ENCODE assay signal across 8 cellular contexts in genomic region chr18:50009772-50010171, GRCh38.
DNase-seq lines count a peak whose midpoint lies in the region; ATAC-seq and TF ChIP-seq lines count a peak whose summit lies in the region.

No MANE protein-coding gene starts in this region.

- ATAC-seq in HG02973 (IDR thresholded peaks at IDR 0.05; ENCODE audit: unreplicated experiment) (peak; percentile 78), WTC11 (peak; percentile 98)

- no peak overlapping the region for H3K27ac Mint-ChIP-seq in WTC11
- no peak overlapping the region for H3K27ac Mint-ChIP-seq in type B pancreatic cell

- H3K27me3 Mint-ChIP-seq in WTC11 (ENCODE audit: low read depth) (no peaks in the 10 kb centered on the region), type B pancreatic cell (no peaks in the 10 kb centered on the region)

- CTCF ChIA-PET in WTC11 (lab: Charles Lee): no interaction called here

- peak; percentile 8 for DNase-seq in activated gamma-delta T cell treated with Interleukin-2 at 50 U/mL for 16 hours
- DNase-seq in activated gamma-delta T cell (lab: John Stamatoyannopoulos, UW): no peak
- DNase-seq in NCI-H2107 (lab: John Stamatoyannopoulos, UW): peak; percentile 95
- DNase-seq in WTC11 (ENCODE audit: low spot score): peak; percentile 64
- DNase-seq in effector memory CD4-positive, alpha-beta T cell: peak in 2 of 3 donors; percentile 5 to 20
- peak; percentile 29 for DNase-seq in midbrain (lab: John Stamatoyannopoulos, UW)
- DNase-seq in type B pancreatic cell (ENCODE audit: extremely low spot score, unreplicated experiment): no peak

- H3K4me1 Mint-ChIP-seq in WTC11 (peaks cover 14% of the 10 kb centered on the region), type B pancreatic cell (ENCODE audit: unreplicated experiment) (peaks cover 12% of the 10 kb centered on the region)

- POLR2A ChIA-PET in WTC11 (lab: Charles Lee): no interaction called here

- H3K27ac ChIP-seq in effector memory CD4-positive, alpha-beta T cell (ENCODE audit: insufficient read depth, low read length, poor library complexity, severe bottlenecking): no peak overlapping the region

- no peaks in the 10 kb centered on the region for H3K4me1 ChIP-seq in effector memory CD4-positive, alpha-beta T cell (ENCODE audit: control insufficient read depth, insufficient read depth, low read length, poor library complexity, severe bottlenecking)

- peaks cover 2% of the 10 kb centered on the region for H3K27me3 ChIP-seq in effector memory CD4-positive, alpha-beta T cell (replicated peaks; ENCODE audit: control insufficient read depth, insufficient read depth, low read length, poor library complexity, severe bottlenecking)

- no peaks in the 10 kb centered on the region for H3K9me3 ChIP-seq in effector memory CD4-positive, alpha-beta T cell (ENCODE audit: control insufficient read depth, low read length)

- H3K9me3 Mint-ChIP-seq in WTC11 (no peaks in the 10 kb centered on the region), type B pancreatic cell (no peaks in the 10 kb centered on the region)

- no peaks in the 10 kb centered on the region for H3K36me3 ChIP-seq in effector memory CD4-positive, alpha-beta T cell (ENCODE audit: control insufficient read depth, insufficient read depth, low read length)

- no peak overlapping the region for H3K4me3 ChIP-seq in effector memory CD4-positive, alpha-beta T cell (ENCODE audit: insufficient read depth, low read depth, low read length, poor library complexity, severe bottlenecking)

- H3K4me3 Mint-ChIP-seq in WTC11 (no peak overlapping the region), type B pancreatic cell (no peak overlapping the region)

- TF ChIP-seq CTCF in WTC11 (IDR thresholded peaks at IDR 0.05) (peak; percentile 44), type B pancreatic cell (conservative IDR thresholded peaks at IDR 0.05) (peak; percentile 72)

- H3K36me3 Mint-ChIP-seq in WTC11 (no peaks in the 10 kb centered on the region), type B pancreatic cell (peaks cover 5% of the 10 kb centered on the region)

TF ChIP-seq in WTC11, 78 proteins besides CTCF, POLR2A, EP300 and RAD21:
- TF ChIP-seq, protein P1, sequence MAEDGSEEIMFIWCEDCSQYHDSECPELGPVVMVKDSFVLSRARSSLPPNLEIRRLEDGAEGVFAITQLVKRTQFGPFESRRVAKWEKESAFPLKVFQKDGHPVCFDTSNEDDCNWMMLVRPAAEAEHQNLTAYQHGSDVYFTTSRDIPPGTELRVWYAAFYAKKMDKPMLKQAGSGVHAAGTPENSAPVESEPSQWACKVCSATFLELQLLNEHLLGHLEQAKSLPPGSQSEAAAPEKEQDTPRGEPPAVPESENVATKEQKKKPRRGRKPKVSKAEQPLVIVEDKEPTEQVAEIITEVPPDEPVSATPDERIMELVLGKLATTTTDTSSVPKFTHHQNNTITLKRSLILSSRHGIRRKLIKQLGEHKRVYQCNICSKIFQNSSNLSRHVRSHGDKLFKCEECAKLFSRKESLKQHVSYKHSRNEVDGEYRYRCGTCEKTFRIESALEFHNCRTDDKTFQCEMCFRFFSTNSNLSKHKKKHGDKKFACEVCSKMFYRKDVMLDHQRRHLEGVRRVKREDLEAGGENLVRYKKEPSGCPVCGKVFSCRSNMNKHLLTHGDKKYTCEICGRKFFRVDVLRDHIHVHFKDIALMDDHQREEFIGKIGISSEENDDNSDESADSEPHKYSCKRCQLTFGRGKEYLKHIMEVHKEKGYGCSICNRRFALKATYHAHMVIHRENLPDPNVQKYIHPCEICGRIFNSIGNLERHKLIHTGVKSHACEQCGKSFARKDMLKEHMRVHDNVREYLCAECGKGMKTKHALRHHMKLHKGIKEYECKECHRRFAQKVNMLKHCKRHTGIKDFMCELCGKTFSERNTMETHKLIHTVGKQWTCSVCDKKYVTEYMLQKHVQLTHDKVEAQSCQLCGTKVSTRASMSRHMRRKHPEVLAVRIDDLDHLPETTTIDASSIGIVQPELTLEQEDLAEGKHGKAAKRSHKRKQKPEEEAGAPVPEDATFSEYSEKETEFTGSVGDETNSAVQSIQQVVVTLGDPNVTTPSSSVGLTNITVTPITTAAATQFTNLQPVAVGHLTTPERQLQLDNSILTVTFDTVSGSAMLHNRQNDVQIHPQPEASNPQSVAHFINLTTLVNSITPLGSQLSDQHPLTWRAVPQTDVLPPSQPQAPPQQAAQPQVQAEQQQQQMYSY (CRISPR knock-in tag; IDR thresholded peaks at IDR 0.05): no peak
- TF ChIP-seq JUN (CRISPR knock-in tag; IDR thresholded peaks at IDR 0.05) (no peak), ATF1 (CRISPR knock-in tag; IDR thresholded peaks at IDR 0.05) (no peak), ATF6 (CRISPR knock-in tag; IDR thresholded peaks at IDR 0.05) (no peak), E2F4 (CRISPR knock-in tag; IDR thresholded peaks at IDR 0.05; ENCODE audit: borderline replicate concordance, low read depth) (no peak), FOXK1 (CRISPR knock-in tag; IDR thresholded peaks at IDR 0.05) (no peak), JAZF1 (CRISPR knock-in tag; IDR thresholded peaks at IDR 0.05) (no peak), RELA (CRISPR knock-in tag; IDR thresholded peaks at IDR 0.05; ENCODE audit: borderline replicate concordance) (no peak), SMAD4 (CRISPR knock-in tag; IDR thresholded peaks at IDR 0.05) (no peak), AFF4 (CRISPR knock-in tag; IDR thresholded peaks at IDR 0.05; ENCODE audit: borderline replicate concordance) (no peak), NFYB (CRISPR knock-in tag; conservative IDR thresholded peaks at IDR 0.05; ENCODE audit: low read depth) (no peak), TCF7 (CRISPR knock-in tag; IDR thresholded peaks at IDR 0.05; ENCODE audit: low read depth) (no peak)
- TF ChIP-seq, protein P2, sequence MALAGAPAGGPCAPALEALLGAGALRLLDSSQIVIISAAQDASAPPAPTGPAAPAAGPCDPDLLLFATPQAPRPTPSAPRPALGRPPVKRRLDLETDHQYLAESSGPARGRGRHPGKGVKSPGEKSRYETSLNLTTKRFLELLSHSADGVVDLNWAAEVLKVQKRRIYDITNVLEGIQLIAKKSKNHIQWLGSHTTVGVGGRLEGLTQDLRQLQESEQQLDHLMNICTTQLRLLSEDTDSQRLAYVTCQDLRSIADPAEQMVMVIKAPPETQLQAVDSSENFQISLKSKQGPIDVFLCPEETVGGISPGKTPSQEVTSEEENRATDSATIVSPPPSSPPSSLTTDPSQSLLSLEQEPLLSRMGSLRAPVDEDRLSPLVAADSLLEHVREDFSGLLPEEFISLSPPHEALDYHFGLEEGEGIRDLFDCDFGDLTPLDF (CRISPR knock-in tag; IDR thresholded peaks at IDR 0.05): no peak

Comparison
In these comparisons a context has a peak if more than half of its experiments do, and no peak if none do; other contexts are left out.
1. DNase-seq: peak in activated gamma-delta T cell treated with Interleukin-2 at 50 U/mL for 16 hours (single experiment), NCI-H2107 (single experiment), WTC11 (single experiment), effector memory CD4-positive, alpha-beta T cell (2 of 3) and midbrain (single experiment); none in activated gamma-delta T cell (single experiment) and type B pancreatic cell (single experiment).